ENCODE assay signal across 1 cellular context in genomic region chr17:38659415-38659814, GRCh38.
TF ChIP-seq lines count a peak whose summit lies in the region.

No MANE protein-coding gene starts in this region.

TF ChIP-seq in HepG2, 621 proteins besides CTCF, POLR2A, EP300 and RAD21 (continued from another document):
- TF ChIP-seq ZNF609 (CRISPR knock-in tag; IDR thresholded peaks at IDR 0.05; ENCODE audit: borderline replicate concordance) (no peak), DRAP1 (CRISPR knock-in tag; IDR thresholded peaks at IDR 0.05) (0 out of 2 replicates have a peak, but pooled peaks have one; percentile 22), ZNF331 (CRISPR knock-in tag; IDR thresholded peaks at IDR 0.05) (no peak), HNF4A (CRISPR knock-in tag; IDR thresholded peaks at IDR 0.05) (peak; percentile 82), MED1 (CRISPR knock-in tag; IDR thresholded peaks at IDR 0.05) (peak; percentile 82), ZBTB43 (CRISPR knock-in tag; conservative IDR thresholded peaks at IDR 0.05) (peak; percentile 41; the same call in 1 of the 2 replicates), ZFY (CRISPR knock-in tag; IDR thresholded peaks at IDR 0.05) (0 out of 2 replicates have a peak, but pooled peaks have one; percentile 10), ZNF556 (CRISPR knock-in tag; IDR thresholded peaks at IDR 0.05; ENCODE audit: borderline replicate concordance) (no peak), SP5 (CRISPR knock-in tag; IDR thresholded peaks at IDR 0.05; ENCODE audit: borderline replicate concordance, low read depth) (peak; percentile 59; the same call in 1 of the 2 replicates), SAP130 (CRISPR knock-in tag; IDR thresholded peaks at IDR 0.05; ENCODE audit: low read depth) (0 out of 2 replicates have a peak, but pooled peaks have one; percentile 20), MXD4 (CRISPR knock-in tag; IDR thresholded peaks at IDR 0.05) (0 out of 2 replicates have a peak, but pooled peaks have one; percentile 18), ZBTB33 (CRISPR knock-in tag; IDR thresholded peaks at IDR 0.05) (peak; percentile 9; the same call in 1 of the 2 replicates)
TF ChIP-seq in HepG2: peak in this region for 36.
